ENCODE assay signal across 9 cellular contexts in the genomic region with DNA sequence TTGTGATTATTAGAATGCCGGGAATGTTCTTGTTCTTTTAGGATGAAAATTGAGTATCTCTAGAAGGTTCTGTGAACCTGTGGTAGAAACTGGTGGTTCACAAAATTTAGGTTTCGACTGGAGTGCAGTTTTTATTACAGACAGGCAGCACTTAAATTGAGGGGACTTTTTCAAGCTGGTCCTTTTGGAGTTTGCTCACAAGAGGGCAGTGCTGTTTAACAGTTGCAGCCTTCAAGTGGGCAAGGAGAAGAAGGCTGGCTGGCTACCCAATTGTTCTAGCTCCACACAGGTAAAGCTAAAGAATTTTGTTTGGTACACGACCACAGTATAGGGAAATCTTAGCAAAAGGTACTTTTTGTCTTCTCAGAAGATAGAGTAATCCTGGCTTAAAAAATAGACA.
DNase-seq lines count a peak whose midpoint lies in the region; ATAC-seq, FAIRE-seq and TF ChIP-seq lines count a peak whose summit lies in the region.
"Had no signal": no experiment of that assay in that cellular context is flagged by ENCODE, and none has a peak within 500 bp of the region (broad histone marks: within the 10 kb centered on the region; RNA-seq: fewer than 3 reads in every experiment).

No MANE protein-coding gene starts in this region.

- no peak overlapping the region for H3K27ac ChIP-seq in keratinocyte (ENCODE audit: control insufficient read depth, insufficient read depth, low read length)
- H3K27ac ChIP-seq: BLaER1 had no signal

- H3K9me3 ChIP-seq in keratinocyte (ENCODE audit: control insufficient read depth, low read depth, low read length): no peaks in the 10 kb centered on the region
- H3K9me3 ChIP-seq: BLaER1 had no signal

- no peak overlapping the region for H3K4me3 ChIP-seq in keratinocyte (ENCODE audit: control insufficient read depth in 2 of 3, extremely low read depth in 1 of 3, insufficient read depth in 2 of 3, low read depth in 1 of 3, low read length in 3 of 3)
- H3K4me3 ChIP-seq: BLaER1 had no signal

- no peak overlapping the region for H3K4me3 Mint-ChIP-seq in stimulated activated memory B cell treated with anti-CD40 and anti-IgM and Interleukin-4, amounts not matched to agents 10 μg/mL and 1 μg/mL and 100 μg/mL, for 72 hours

- no peak overlapping the region for H3K9ac ChIP-seq in keratinocyte (ENCODE audit: control insufficient read depth, extremely low read depth, insufficient read depth, low read length)
- H3K9ac ChIP-seq: BLaER1 had no signal

- DNase-seq in NCI-H1417 (lab: John Stamatoyannopoulos, UW) (peak; percentile 54 to 87 (median 80)), NCI-H1417 treated with DMSO at 0.1 percent for 48 hours (lab: John Stamatoyannopoulos, UW) (no peak), Kasumi-1 (lab: John Stamatoyannopoulos, UW) (peak; percentile 33 to 60), RCC 7860 (ENCODE audit: low spot score) (peak; percentile 45), T47D (ENCODE audit: low read depth in 1 of 2, low spot score in 1 of 2) (peak; percentile 64 to 85), keratinocyte (ENCODE audit: low read depth, low spot score) (no peak)

- no peaks in the 10 kb centered on the region for H3K36me3 Mint-ChIP-seq in stimulated activated memory B cell treated with anti-CD40 and anti-IgM and Interleukin-4, amounts not matched to agents 10 μg/mL and 1 μg/mL and 100 μg/mL, for 72 hours

- no peaks in the 10 kb centered on the region for H4K20me1 ChIP-seq in keratinocyte (ENCODE audit: control insufficient read depth, extremely low read depth, insufficient read depth, low read length)
- H4K20me1 ChIP-seq: BLaER1 had no signal

- H3K4me1 Mint-ChIP-seq in stimulated activated memory B cell treated with anti-CD40 and anti-IgM and Interleukin-4, amounts not matched to agents 10 μg/mL and 1 μg/mL and 100 μg/mL, for 72 hours: peaks cover 6% of the 10 kb centered on the region

- in situ Hi-C loops in T47D (cut with HindIII; ENCODE audit: low pct_unique_long_range_greater_than_20kb, low sequenced_read_pairs): no loop called here

- dilution Hi-C loops in keratinocyte (cut with MboI; ENCODE audit: extremely low pct_ligation_motif_present, low sequenced_read_pairs): no loop called here

- peak; percentile 80 for ATAC-seq in GM21576 (IDR thresholded peaks at IDR 0.05; ENCODE audit: unreplicated experiment)
- peak; percentile 64 for ATAC-seq in stimulated activated memory B cell treated with anti-CD40 and anti-IgM and Interleukin-4, amounts not matched to agents 10 μg/mL and 1 μg/mL and 100 μg/mL, for 72 hours

- peak; percentile 65 to 77 (median 68) for TF ChIP-seq CTCF in keratinocyte (optimal IDR thresholded peaks at IDR 0.05 in 1 of 3, IDR thresholded peaks at IDR 0.05 in 1 of 3, conservative IDR thresholded peaks at IDR 0.05 in 1 of 3; ENCODE audit: extremely low read depth in 1 of 3, insufficient read depth in 2 of 3, low read length in 3 of 3)

- no peak overlapping the region for H3K4me2 ChIP-seq in keratinocyte (ENCODE audit: control insufficient read depth, extremely low read depth, insufficient read depth, low read depth, low read length)
- H3K4me2 ChIP-seq: BLaER1 had no signal

- H3K27me3 ChIP-seq in keratinocyte (ENCODE audit: control insufficient read depth, extremely low read depth, insufficient read depth, low read length): no peaks in the 10 kb centered on the region
- H3K27me3 ChIP-seq: BLaER1 had no signal

- no peaks in the 10 kb centered on the region for H3K9me1 ChIP-seq in keratinocyte (ENCODE audit: control insufficient read depth, extremely low read depth, insufficient read depth, low read length)

- no peaks in the 10 kb centered on the region for H3K79me2 ChIP-seq in keratinocyte (ENCODE audit: control insufficient read depth, insufficient read depth, low read length)

- no peaks in the 10 kb centered on the region for H3K36me3 ChIP-seq in keratinocyte (ENCODE audit: control insufficient read depth in 2 of 2, extremely low read depth in 1 of 2, insufficient read depth in 2 of 2, low read length in 2 of 2)
- H3K36me3 ChIP-seq: BLaER1 had no signal

- H2AFZ ChIP-seq in keratinocyte (ENCODE audit: control insufficient read depth, low read length): peak overlapping the region; percentile 67

- no peak overlapping the region for H3K27ac Mint-ChIP-seq in stimulated activated memory B cell treated with anti-CD40 and anti-IgM and Interleukin-4, amounts not matched to agents 10 μg/mL and 1 μg/mL and 100 μg/mL, for 72 hours

- peaks cover 3% of the 10 kb centered on the region for H3K4me1 ChIP-seq in keratinocyte (ENCODE audit: control insufficient read depth, extremely low read depth, insufficient read depth, low read length)
- H3K4me1 ChIP-seq: BLaER1 had no signal

- H3K9me3 Mint-ChIP-seq in stimulated activated memory B cell treated with anti-CD40 and anti-IgM and Interleukin-4, amounts not matched to agents 10 μg/mL and 1 μg/mL and 100 μg/mL, for 72 hours: no peaks in the 10 kb centered on the region

- peak; percentile 58 for FAIRE-seq in RCC 7860 (lab: Jason Lieb, UNC)
- FAIRE-seq in keratinocyte (lab: Jason Lieb, UNC): peak; percentile 91

- peaks cover 13% of the 10 kb centered on the region for H3K27me3 Mint-ChIP-seq in stimulated activated memory B cell treated with anti-CD40 and anti-IgM and Interleukin-4, amounts not matched to agents 10 μg/mL and 1 μg/mL and 100 μg/mL, for 72 hours

Comparison
In these comparisons a context has a peak if more than half of its experiments do, and no peak if none do; other contexts are left out.
1. DNase-seq: peak in NCI-H1417 (3 of 3), Kasumi-1 (2 of 2), RCC 7860 (single experiment) and T47D (2 of 2); none in NCI-H1417 treated with DMSO at 0.1 percent for 48 hours (single experiment) and keratinocyte (single experiment).